In the genomic region with DNA sequence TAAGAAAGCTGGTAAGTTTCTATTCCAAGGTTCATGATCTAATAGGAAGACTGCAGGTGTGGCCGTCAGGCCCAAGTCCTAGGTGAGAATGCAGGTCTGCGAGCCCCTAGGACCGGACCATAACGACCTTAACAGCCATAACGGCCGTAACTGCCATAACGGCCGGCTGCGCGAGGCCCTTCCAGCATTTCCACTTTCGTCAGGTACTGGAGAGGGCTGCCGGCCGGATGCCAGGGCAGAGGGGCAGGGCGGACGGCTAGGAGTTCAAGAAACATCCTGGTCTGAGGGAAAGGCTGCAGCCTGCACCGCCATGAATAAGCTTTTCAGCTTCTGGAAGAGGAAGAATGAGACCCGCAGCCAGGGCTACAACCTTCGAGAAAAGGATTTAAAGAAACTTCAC, we compare ENCODE assay signal across 28 cellular contexts. TPM values are rescaled to one million over a fixed set of nuclear protein-coding genes. Genes with fewer than 3 reads are reported as not detected.
"Had no signal": no experiment of that assay in that cellular context is flagged by ENCODE, and none has a peak within 500 bp of the region (broad histone marks: within the 10 kb centered on the region; RNA-seq: fewer than 3 reads in every experiment).

A gene with protein sequence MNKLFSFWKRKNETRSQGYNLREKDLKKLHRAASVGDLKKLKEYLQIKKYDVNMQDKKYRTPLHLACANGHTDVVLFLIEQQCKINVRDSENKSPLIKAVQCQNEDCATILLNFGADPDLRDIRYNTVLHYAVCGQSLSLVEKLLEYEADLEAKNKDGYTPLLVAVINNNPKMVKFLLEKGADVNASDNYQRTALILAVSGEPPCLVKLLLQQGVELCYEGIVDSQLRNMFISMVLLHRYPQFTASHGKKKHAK (plus strand): TSS at position 184 of the 400 bp plus-strand sequence. CDS start 127 bp downstream, at position 311.

- H3K9me3 ChIP-seq: colonic mucosa, esophagus squamous epithelium, gastroesophageal sphincter, heart left ventricle, left ventricle myocardium inferior, mucosa of descending colon had no signal

- H3K36me3 Mint-ChIP-seq: mesothelial cell of epicardium, naive B cell had no signal

- H3K4me3 ChIP-seq: colonic mucosa, esophagus squamous epithelium, gastroesophageal sphincter, heart left ventricle, left ventricle myocardium inferior, mucosa of descending colon had no signal

- FAIRE-seq: endometrium, islet of Langerhans, keratinocyte had no signal

- H3K27ac Mint-ChIP-seq: dendritic cell treated with granulocyte-macrophage colony-stimulating factor and Interleukin-4, amounts not matched to agents 40 ng/mL and 50 ng/mL, for 4 days; effector memory CD8-positive, alpha-beta T cell; endodermal cell; mesothelial cell of epicardium; naive B cell had no signal

- H3K27me3 ChIP-seq: colonic mucosa, esophagus squamous epithelium, gastroesophageal sphincter had no signal

- ATAC-seq: effector memory CD8-positive, alpha-beta T cell; esophagus mucosa; gastroesophageal sphincter; heart left ventricle; left colon; left lobe of liver; mucosa of descending colon had no signal

- H3K4me1 Mint-ChIP-seq: mesothelial cell of epicardium had no signal

- DNase-seq: colonic mucosa; cortex of kidney; effector CD8-positive, alpha-beta T cell; effector memory CD8-positive, alpha-beta T cell; endodermal cell; erythroblast; esophagus squamous epithelium; foreskin fibroblast; foreskin melanocyte; heart left ventricle; hippocampal formation; kidney glomerular epithelial cell; left colon; left ventricle myocardium inferior; mesenchymal stem cell; mucosa of descending colon; naive B cell had no signal

- H3K9me3 Mint-ChIP-seq: dendritic cell treated with granulocyte-macrophage colony-stimulating factor and Interleukin-4, amounts not matched to agents 40 ng/mL and 50 ng/mL, for 4 days; effector memory CD8-positive, alpha-beta T cell; endodermal cell; mesothelial cell of epicardium; naive B cell had no signal

- H3K27ac ChIP-seq: colonic mucosa, epithelial cell of prostate, esophagus squamous epithelium, gastroesophageal sphincter, heart left ventricle, left ventricle myocardium inferior had no signal

- H3K4me3 Mint-ChIP-seq: dendritic cell treated with granulocyte-macrophage colony-stimulating factor and Interleukin-4, amounts not matched to agents 40 ng/mL and 50 ng/mL, for 4 days; effector memory CD8-positive, alpha-beta T cell; endodermal cell; mesothelial cell of epicardium; naive B cell had no signal

- H3K36me3 ChIP-seq: colonic mucosa, esophagus squamous epithelium, gastroesophageal sphincter, heart left ventricle, left ventricle myocardium inferior had no signal

- H3K4me1 ChIP-seq: colonic mucosa, esophagus squamous epithelium, gastroesophageal sphincter, heart left ventricle, left ventricle myocardium inferior had no signal

RNA-seq across cellular contexts. Expression of the gene that starts here (rescaled TPM):
- total RNA-seq: chondrocyte, colonic mucosa, endodermal cell, esophagus mucosa, left colon, left lobe of liver, mesenteric fat pad, mesothelial cell of epicardium had no signal
